Comparison of ENCODE assay signal across 24 cellular contexts in genomic region chr5:5695266-5695665, GRCh38.
"Had no signal": no experiment of that assay in that cellular context is flagged by ENCODE, and none has a peak within 500 bp of the region (broad histone marks: within the 10 kb centered on the region; RNA-seq: fewer than 3 reads in every experiment).

No MANE protein-coding gene starts in this region.

- H3K27me3 ChIP-seq: ascending aorta, body of pancreas had no signal

- DNase-seq: activated CD4-positive, alpha-beta T cell treated with anti-CD3 and anti-CD28 coated beads for 48 hours; activated CD4-positive, alpha-beta T cell treated with anti-CD3 and anti-CD28 coated beads, Interleukin-2, amount 50 U/mL, for 4 hours; activated CD4-positive, CD25-positive, alpha-beta regulatory T cell treated with anti-CD3 and anti-CD28 coated beads, Interleukin-2, amount 50 U/mL, for 72 hours; activated CD8-positive, alpha-beta memory T cell treated with anti-CD3 and anti-CD28 coated beads, Interleukin-2, amount 10 ng/mL, durations not matched to agents 7 days and 5 days; activated effector memory CD4-positive, alpha-beta T cell treated with Interleukin-2 at 50 U/mL for 16 hours; activated naive CD4-positive, alpha-beta T cell; activated T-cell treated with anti-CD3 and anti-CD28 coated beads, Interleukin-2, amount 50 U/mL, for 24 hours; body of pancreas; central memory CD4-positive, alpha-beta T cell; Kasumi-1; NCI-H1048; NCI-H146; NCI-H187 treated with DMSO at 0.1 percent for 48 hours; NCI-H2081 treated with DMSO at 0.1 percent for 48 hours; NCI-H446 treated with DMSO at 0.1 percent for 48 hours; NCI-H526; NK-92 treated with Interleukin-12 subunit alpha and Interleukin-12 subunit beta, amount 100 ng/mL, for 24 hours; PC-9; SHP77 treated with DMSO at 0.1 percent for 48 hours had no signal

- H3K4me1 ChIP-seq: ascending aorta, body of pancreas had no signal

- H3K36me3 Mint-ChIP-seq: activated CD8-positive, alpha-beta memory T cell treated with anti-CD3 and anti-CD28 coated beads, Interleukin-2, amount 10 ng/mL, durations not matched to agents 7 days and 5 days; activated naive CD4-positive, alpha-beta T cell treated with anti-CD3 and anti-CD28 coated beads, Interleukin-2, amount 50 U/mL, for 24 hours had no signal

- H2AFZ ChIP-seq: PC-9 had no signal

- H3K36me3 ChIP-seq: ascending aorta had no signal

- H3K27ac ChIP-seq: ascending aorta, body of pancreas, PC-9 had no signal

- ATAC-seq: activated CD8-positive, alpha-beta memory T cell treated with anti-CD3 and anti-CD28 coated beads, Interleukin-2, amount 10 ng/mL, durations not matched to agents 7 days and 5 days; body of pancreas had no signal

- H3K4me3 ChIP-seq: ascending aorta, body of pancreas, PC-9 had no signal

- H3K27ac Mint-ChIP-seq: activated CD8-positive, alpha-beta memory T cell treated with anti-CD3 and anti-CD28 coated beads, Interleukin-2, amount 10 ng/mL, durations not matched to agents 7 days and 5 days; activated naive CD4-positive, alpha-beta T cell treated with anti-CD3 and anti-CD28 coated beads, Interleukin-2, amount 50 U/mL, for 24 hours; activated T-cell treated with anti-CD3 and anti-CD28 coated beads, Interleukin-2, amount 50 U/mL, for 24 hours; activated T-helper 1 cell treated with anti-CD3 and anti-CD28 coated beads, Interleukin-12 subunit alpha, Interleukin-12 subunit beta, Interleukin-2, Interleukin-4 antibody, amounts not matched to agents 30 ng/mL and 10 ng/mL and 1 ng/mL, durations not matched to agents 14 hours and 24 hours and 36 hours; T-helper 1 cell treated with Interleukin-12 subunit alpha and Interleukin-12 subunit beta and Interleukin-4 antibody, amounts not matched to agents 30 μg/mL and 1 μg/mL, for 36 hours had no signal

- H3K4me1 Mint-ChIP-seq: activated CD8-positive, alpha-beta memory T cell treated with anti-CD3 and anti-CD28 coated beads, Interleukin-2, amount 10 ng/mL, durations not matched to agents 7 days and 5 days; activated naive CD4-positive, alpha-beta T cell treated with anti-CD3 and anti-CD28 coated beads, Interleukin-2, amount 50 U/mL, for 24 hours had no signal

- H3K9me3 ChIP-seq: ascending aorta had no signal

- H3K4me2 ChIP-seq: PC-9 had no signal

- H3K4me3 Mint-ChIP-seq: activated CD8-positive, alpha-beta memory T cell treated with anti-CD3 and anti-CD28 coated beads, Interleukin-2, amount 10 ng/mL, durations not matched to agents 7 days and 5 days; activated naive CD4-positive, alpha-beta T cell treated with anti-CD3 and anti-CD28 coated beads, Interleukin-2, amount 50 U/mL, for 24 hours; activated T-cell treated with anti-CD3 and anti-CD28 coated beads, Interleukin-2, amount 50 U/mL, for 24 hours; activated T-helper 1 cell treated with anti-CD3 and anti-CD28 coated beads, Interleukin-12 subunit alpha, Interleukin-12 subunit beta, Interleukin-2, Interleukin-4 antibody, amounts not matched to agents 30 ng/mL and 10 ng/mL and 1 ng/mL, durations not matched to agents 14 hours and 24 hours and 36 hours; T-helper 1 cell treated with Interleukin-12 subunit alpha and Interleukin-12 subunit beta and Interleukin-4 antibody, amounts not matched to agents 30 μg/mL and 1 μg/mL, for 36 hours had no signal

- FAIRE-seq: bronchial epithelial cell had no signal

- H3K9me3 Mint-ChIP-seq: activated naive CD4-positive, alpha-beta T cell treated with anti-CD3 and anti-CD28 coated beads, Interleukin-2, amount 50 U/mL, for 24 hours; activated T-cell treated with anti-CD3 and anti-CD28 coated beads, Interleukin-2, amount 50 U/mL, for 24 hours; activated T-helper 1 cell treated with anti-CD3 and anti-CD28 coated beads, Interleukin-12 subunit alpha, Interleukin-12 subunit beta, Interleukin-2, Interleukin-4 antibody, amounts not matched to agents 30 ng/mL and 10 ng/mL and 1 ng/mL, durations not matched to agents 14 hours and 24 hours and 36 hours; T-helper 1 cell treated with Interleukin-12 subunit alpha and Interleukin-12 subunit beta and Interleukin-4 antibody, amounts not matched to agents 30 μg/mL and 1 μg/mL, for 36 hours had no signal
